8 cellular contexts compared by ENCODE assay signal in the genomic region with DNA sequence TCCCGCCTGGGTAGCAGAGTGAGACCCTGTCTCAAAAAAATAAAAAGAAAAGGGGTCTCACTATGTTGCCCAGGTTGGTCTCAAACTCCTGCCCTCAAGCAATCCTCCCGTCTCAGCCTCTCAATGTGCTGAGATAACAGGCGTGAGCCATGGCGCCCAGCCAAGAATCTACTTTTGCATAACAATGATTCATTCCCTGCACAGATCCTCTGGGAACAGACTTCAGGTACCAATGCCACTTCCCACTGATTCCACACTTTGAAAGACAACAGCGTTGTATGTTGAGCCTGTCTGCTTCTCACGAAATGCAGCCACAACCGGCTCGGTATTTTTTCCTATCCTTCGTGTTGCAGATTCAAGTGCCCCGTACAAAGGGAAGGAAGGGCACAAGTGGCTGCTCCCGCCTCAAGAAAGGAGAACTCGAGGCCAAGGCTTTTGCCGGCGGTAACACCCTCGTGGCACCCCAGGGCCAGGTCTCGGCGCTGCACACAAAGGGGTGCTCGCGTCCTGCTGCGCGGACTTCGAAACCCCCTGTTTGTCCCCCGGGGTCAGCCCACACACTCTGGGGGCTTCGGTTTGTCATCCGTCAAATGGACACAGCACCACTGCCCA. TPM values are rescaled to one million over a fixed set of nuclear protein-coding genes. Genes with fewer than 3 reads are reported as not detected.
DNase-seq lines count a peak whose midpoint lies in the region; ATAC-seq lines count a peak whose summit lies in the region.

No MANE protein-coding gene starts in this region.

- peak overlapping the region; percentile 96 for H3K27ac ChIP-seq in BLaER1
- H3K27ac ChIP-seq in mesenchymal stem cell (ENCODE audit: low read length, poor library complexity, severe bottlenecking): peak overlapping the region; percentile 62

- H2AK5ac ChIP-seq in mesenchymal stem cell (ENCODE audit: low read length, severe bottlenecking): no peak overlapping the region

- H2BK5ac ChIP-seq in mesenchymal stem cell (ENCODE audit: low read depth, low read length, poor library complexity, severe bottlenecking): no peak overlapping the region

- peak overlapping the region in 1 of 2 experiments; percentile 54 for H2BK12ac ChIP-seq in mesenchymal stem cell (ENCODE audit: low read length in 2 of 2)

- H3K9ac ChIP-seq in BLaER1: peak overlapping the region; percentile 99
- H3K9ac ChIP-seq in endocrine pancreas (ENCODE audit: control insufficient read depth, insufficient read depth, low read length): peak overlapping the region; percentile 75
- H3K9ac ChIP-seq in mesenchymal stem cell (ENCODE audit: low read length): peak overlapping the region; percentile 100

- H3K4ac ChIP-seq in mesenchymal stem cell (ENCODE audit: low read depth in 1 of 2, low read length in 2 of 2): peak overlapping the region; percentile 87 to 95

- 3% methylated on average over 24 of the region's 25 CpGs for WGBS in mesenchymal stem cell

- H3K9me3 ChIP-seq in BLaER1: peaks cover 21% of the 10 kb centered on the region; the same call in 1 of the 2 replicates
- no peaks in the 10 kb centered on the region for H3K9me3 ChIP-seq in endocrine pancreas (ENCODE audit: control insufficient read depth, low read length)
- no peaks in the 10 kb centered on the region for H3K9me3 ChIP-seq in mesenchymal stem cell (ENCODE audit: control insufficient read depth, low read length)

- peak overlapping the region; percentile 31 for H4K91ac ChIP-seq in mesenchymal stem cell (ENCODE audit: low read length)

- peak overlapping the region in 1 of 2 experiments; percentile 94 for H3K14ac ChIP-seq in mesenchymal stem cell (ENCODE audit: low read length in 2 of 2)

- H2BK120ac ChIP-seq in mesenchymal stem cell (ENCODE audit: low read depth, low read length): peak overlapping the region; percentile 15

- H2AFZ ChIP-seq in mesenchymal stem cell (ENCODE audit: low read depth, low read length): peak overlapping the region; percentile 99

- H3K4me2 ChIP-seq in BLaER1 (peak overlapping the region; percentile 88), mesenchymal stem cell (ENCODE audit: low read length, poor library complexity, severe bottlenecking) (peak overlapping the region; percentile 96)

- H3K79me1 ChIP-seq in mesenchymal stem cell (replicated peaks; ENCODE audit: low read length, poor library complexity, severe bottlenecking): peaks cover 12% of the 10 kb centered on the region

- H2BK15ac ChIP-seq in mesenchymal stem cell (ENCODE audit: low read depth, poor library complexity, severe bottlenecking): peak overlapping the region; percentile 49

- ATAC-seq in GM19035 (IDR thresholded peaks at IDR 0.05; ENCODE audit: unreplicated experiment) (peak; percentile 29), HG03432 (IDR thresholded peaks at IDR 0.05; ENCODE audit: unreplicated experiment) (peak; percentile 36)

- H3K23ac ChIP-seq in mesenchymal stem cell (ENCODE audit: low read length in 2 of 2): peak overlapping the region in 1 of 2 experiments; percentile 91

- H3K4me3 ChIP-seq in BLaER1 (peak overlapping the region; percentile 99), endocrine pancreas (ENCODE audit: control insufficient read depth, insufficient read depth, low read length) (peak overlapping the region; percentile 71), mesenchymal stem cell (ENCODE audit: insufficient read depth in 1 of 2, low read depth in 1 of 2, low read length in 2 of 2) (peak overlapping the region; percentile 94 to 98)

- H4K8ac ChIP-seq in mesenchymal stem cell (ENCODE audit: low read length): peak overlapping the region; percentile 65

- H3K27me3 ChIP-seq in BLaER1 (no peaks in the 10 kb centered on the region), endocrine pancreas (ENCODE audit: control insufficient read depth, insufficient read depth, low read length) (no peaks in the 10 kb centered on the region), mesenchymal stem cell (ENCODE audit: control insufficient read depth in 1 of 2, insufficient read depth in 1 of 2, low read length in 2 of 2) (no peaks in the 10 kb centered on the region)

- H3K36me3 ChIP-seq in BLaER1: peaks cover 41% of the 10 kb centered on the region
- H3K36me3 ChIP-seq in endocrine pancreas (ENCODE audit: control insufficient read depth, insufficient read depth, low read length): no peaks in the 10 kb centered on the region
- H3K36me3 ChIP-seq in mesenchymal stem cell (ENCODE audit: control insufficient read depth in 1 of 2, insufficient read depth in 2 of 2, low read depth in 1 of 2, low read length in 2 of 2): peaks cover 12 to 27% of the 10 kb centered on the region in 2 experiments

- peak overlapping the region; percentile 77 to 93 for H3K18ac ChIP-seq in mesenchymal stem cell (ENCODE audit: low read depth in 1 of 2, low read length in 2 of 2)

- peaks cover 37% of the 10 kb centered on the region for H4K20me1 ChIP-seq in BLaER1

- H3K4me1 ChIP-seq in BLaER1 (peaks cover 54% of the 10 kb centered on the region), endocrine pancreas (ENCODE audit: control insufficient read depth, insufficient read depth, low read length) (no peaks in the 10 kb centered on the region), mesenchymal stem cell (ENCODE audit: control insufficient read depth, insufficient read depth, low read depth, low read length) (peaks cover 17% of the 10 kb centered on the region)

- DNase-seq in NCI-H345 treated with DMSO at 0.1 percent for 48 hours (lab: John Stamatoyannopoulos, UW; ENCODE audit: unreplicated experiment) (peak; percentile 76), mesenchymal stem cell (peak; percentile 91), stromal cell of bone marrow (ENCODE audit: low read depth) (peak; percentile 51)
- DNase-seq in activated CD4-positive, alpha-beta T cell treated with anti-CD3 and anti-CD28 coated beads, Interleukin-2, amount 50 U/mL, for 48 hours: peak; percentile 42 to 52

RNA-seq across cellular contexts. Expression of a gene that starts 0.7 kb away (rescaled TPM):
- 6.1 TPM for polyA plus RNA-seq in mesenchymal stem cell (2013, experiment 1 of 2)
- 6.4 TPM for polyA plus RNA-seq in mesenchymal stem cell (2013, experiment 2 of 2)

RNA-seq across cellular contexts. Expression of a gene that starts 36.9 kb away (rescaled TPM):
- 287 TPM for polyA plus RNA-seq in mesenchymal stem cell (2013, experiment 1 of 2)
- polyA plus RNA-seq in mesenchymal stem cell (2013, experiment 2 of 2): 303 TPM

Comparison
In these comparisons a context has a peak if more than half of its experiments do, and no peak if none do; other contexts are left out.
1. Peak in every context shown above with its lines: DNase-seq, ATAC-seq, H3K4me3 ChIP-seq and H3K27ac ChIP-seq.